ENCODE assay signal across 16 cellular contexts in genomic region chr10:5774987-5775386, GRCh38. TPM values are rescaled to one million over a fixed set of nuclear protein-coding genes. Genes with fewer than 3 reads are reported as not detected.
DNase-seq lines count a peak whose midpoint lies in the region; ATAC-seq and TF ChIP-seq lines count a peak whose summit lies in the region.
"Had no signal": no experiment of that assay in that cellular context is flagged by ENCODE, and none has a peak within 500 bp of the region (broad histone marks: within the 10 kb centered on the region; RNA-seq: fewer than 3 reads in every experiment).

No MANE protein-coding gene starts in this region.

- H2BK20ac ChIP-seq in H9 (ENCODE audit: low read depth, low read length, poor library complexity, severe bottlenecking) = no peak overlapping the region

- H3K4ac ChIP-seq in H9 (ENCODE audit: low read depth, low read length) = no peak overlapping the region

- H3K4me1 ChIP-seq in H9 (ENCODE audit: insufficient read depth, low read length) = no peaks in the 10 kb centered on the region
- no peaks in the 10 kb centered on the region; the same call in 1 of the 2 replicates for H3K4me1 ChIP-seq in PC-3 (ENCODE audit: insufficient read depth, low read length)

- no peak overlapping the region for H3K18ac ChIP-seq in H9 (ENCODE audit: insufficient read length, low read depth, low read length)

- intact Hi-C loops in CD4-positive, alpha-beta T cell (cut with DNase I, micrococcal nuclease) = loop anchor here (1.0 to 5.0 kb wide), 3 partner anchors 14 to 39 kb away; partner anchors contain the start of gene GDI2 (in 1 of the 2)
- intact Hi-C loops in natural killer cell (cut with micrococcal nuclease) (no loop called here), PC-3 (cut with micrococcal nuclease) (no loop called here)

- peaks cover 9% of the 10 kb centered on the region for H3K79me1 ChIP-seq in H9 (ENCODE audit: insufficient read depth, low read depth, low read length, poor library complexity, severe bottlenecking)

- no peak for DNase-seq in CD4-positive, alpha-beta T cell
- DNase-seq in H9 (no peak), natural killer cell (no peak), PC-3 (no peak), NCI-H226 (no peak), D341Med (ENCODE audit: low spot score) (no peak)
- DNase-seq in activated naive CD8-positive, alpha-beta T cell treated with anti-CD3 and anti-CD28 coated beads, Interleukin-2, amount 10 ng/mL, durations not matched to agents 7 days and 5 days = no peak
- DNase-seq: GOT3, kidney glomerular epithelial cell, NCI-H1105, NCI-H2227 treated with DMSO at 0.1 percent for 48 hours, OCI-M1 had no signal

- peaks cover 90% of the 10 kb centered on the region for H3K36me3 Mint-ChIP-seq in CD4-positive, alpha-beta T cell (ENCODE audit: low read depth)
- peaks cover 39 to 88% (median 65%) of the 10 kb centered on the region in 3 experiments; a peak in 6 of 7 replicates for H3K36me3 Mint-ChIP-seq in H9 (ENCODE audit: insufficient read depth in 1 of 3, low read depth in 3 of 3)
- peaks cover 65% of the 10 kb centered on the region for H3K36me3 Mint-ChIP-seq in activated naive CD8-positive, alpha-beta T cell treated with anti-CD3 and anti-CD28 coated beads, Interleukin-2, amount 10 ng/mL, durations not matched to agents 7 days and 5 days
- no peaks in the 10 kb centered on the region for H3K36me3 Mint-ChIP-seq in natural killer cell

- H4K91ac ChIP-seq in H9 (ENCODE audit: insufficient read length, low read depth, low read length) = no peak overlapping the region

- ATAC-seq in CD4-positive, alpha-beta T cell (ENCODE audit: poor library complexity) = no peak
- no peak for ATAC-seq in activated naive CD8-positive, alpha-beta T cell treated with anti-CD3 and anti-CD28 coated beads, Interleukin-2, amount 10 ng/mL, durations not matched to agents 7 days and 5 days (ENCODE audit: low read depth)
- ATAC-seq in natural killer cell = no peak
- no peak for ATAC-seq in PC-3
- no peak for ATAC-seq in GM18517 (IDR thresholded peaks at IDR 0.05; ENCODE audit: unreplicated experiment)

- no peak overlapping the region for H3K4me3 ChIP-seq in PC-3 (ENCODE audit: low read length)
- H3K4me3 ChIP-seq: right atrium auricular region had no signal

- no peak overlapping the region for H3K56ac ChIP-seq in H9 (ENCODE audit: insufficient read length, low read depth, low read length)

- H4K20me1 ChIP-seq in H9 (ENCODE audit: control insufficient read depth, insufficient read depth, insufficient read length) (no peaks in the 10 kb centered on the region), PC-3 (ENCODE audit: low read length) (peaks cover 5% of the 10 kb centered on the region; the same call in 1 of the 2 replicates)

- no peak overlapping the region for H2BK5ac ChIP-seq in H9 (ENCODE audit: insufficient read length, low read length)

- H3K9me3 ChIP-seq in CD4-positive, alpha-beta T cell (ENCODE audit: control insufficient read depth, low read length) = no peaks in the 10 kb centered on the region
- H3K9me3 ChIP-seq in H9 (ENCODE audit: control insufficient read depth, low read depth, low read length) (no peaks in the 10 kb centered on the region), PC-3 (ENCODE audit: low read length) (no peaks in the 10 kb centered on the region)
- H3K9me3 ChIP-seq: right atrium auricular region had no signal

- peak overlapping the region; percentile 92 for H3K27ac Mint-ChIP-seq in CD4-positive, alpha-beta T cell
- H3K27ac Mint-ChIP-seq in H9 (peak overlapping the region; percentile 33 to 93 (median 60); a peak in 1 of 7 replicates), natural killer cell (peak overlapping the region; percentile 69 to 73)
- H3K27ac Mint-ChIP-seq in activated naive CD8-positive, alpha-beta T cell treated with anti-CD3 and anti-CD28 coated beads, Interleukin-2, amount 10 ng/mL, durations not matched to agents 7 days and 5 days = peak overlapping the region; percentile 93

- no peaks in the 10 kb centered on the region for H3K36me3 ChIP-seq in PC-3 (ENCODE audit: low read depth, low read length)

- no CpG with 5 or more reads among the region's 7 CpGs for WGBS in H9 (ENCODE audit: extremely low coverage, insufficient read length, low lambda C conversion rate)

- H3K27me3 ChIP-seq in CD4-positive, alpha-beta T cell (ENCODE audit: control insufficient read depth, insufficient read depth, low read length) = no peaks in the 10 kb centered on the region
- H3K27me3 ChIP-seq in H9 (ENCODE audit: insufficient read depth, low read length) = no peaks in the 10 kb centered on the region
- H3K27me3 ChIP-seq in PC-3 (ENCODE audit: low read length) = no peaks in the 10 kb centered on the region
- H3K27me3 ChIP-seq: right atrium auricular region had no signal

- peaks cover 55% of the 10 kb centered on the region for H3K4me1 Mint-ChIP-seq in CD4-positive, alpha-beta T cell (ENCODE audit: low read depth)
- peaks cover 16% of the 10 kb centered on the region in 2 experiments for H3K4me1 Mint-ChIP-seq in H9
- H3K4me1 Mint-ChIP-seq in activated naive CD8-positive, alpha-beta T cell treated with anti-CD3 and anti-CD28 coated beads, Interleukin-2, amount 10 ng/mL, durations not matched to agents 7 days and 5 days = peaks cover 46% of the 10 kb centered on the region
- H3K4me1 Mint-ChIP-seq in natural killer cell = peaks cover 33 to 47% of the 10 kb centered on the region in 2 donors

- CTCF ChIA-PET in CD4-positive, alpha-beta T cell (lab: Charles Lee) = interaction anchor here (1.3 kb wide), 1 partner anchor 11 kb away, joined by 4 read pairs; no protein-coding TSS in a partner anchor
- CTCF ChIA-PET in PC-3 (lab: Charles Lee) = no interaction called here

- H3K14ac ChIP-seq in H9 (ENCODE audit: insufficient read depth, low read length) = no peak overlapping the region

- H2BK120ac ChIP-seq in H9 (ENCODE audit: low read depth, low read length, poor library complexity, severe bottlenecking) = no peak overlapping the region

- H3K79me2 ChIP-seq in H9 (ENCODE audit: insufficient read depth, low read length) = peaks cover 26% of the 10 kb centered on the region
- H3K79me2 ChIP-seq in PC-3 (ENCODE audit: low read length) = peaks cover 58% of the 10 kb centered on the region

- H3K4me2 ChIP-seq in H9 (ENCODE audit: insufficient read depth, insufficient read length, low read length) = no peak overlapping the region
- no peak overlapping the region for H3K4me2 ChIP-seq in PC-3 (ENCODE audit: low read length)

- no peaks in the 10 kb centered on the region for H3F3A ChIP-seq in PC-3 (ENCODE audit: low read length, unreplicated experiment)

- H3K9ac ChIP-seq in H9 (ENCODE audit: extremely low read depth, insufficient read length, low read length) = no peak overlapping the region
- H3K9ac ChIP-seq in PC-3 (ENCODE audit: low read length) = no peak overlapping the region

- no peak overlapping the region for H3K4me3 Mint-ChIP-seq in CD4-positive, alpha-beta T cell
- H3K4me3 Mint-ChIP-seq in H9 (no peak overlapping the region), natural killer cell (no peak overlapping the region)
- H3K4me3 Mint-ChIP-seq in activated naive CD8-positive, alpha-beta T cell treated with anti-CD3 and anti-CD28 coated beads, Interleukin-2, amount 10 ng/mL, durations not matched to agents 7 days and 5 days = no peak overlapping the region

- no peaks in the 10 kb centered on the region for H3K23me2 ChIP-seq in H9 (ENCODE audit: insufficient read length, low read depth, low read length, poor library complexity, severe bottlenecking)

- no peak overlapping the region for H4K8ac ChIP-seq in H9 (replicated peaks; ENCODE audit: insufficient read length, low read depth, low read length)

- POLR2A ChIA-PET in CD4-positive, alpha-beta T cell (lab: Charles Lee) = interaction anchor here (1.4 to 3.1 kb wide), 8 partner anchors 8 to 115 kb away, joined by 3 to 29 read pairs (median 14); partner anchors contain the start of genes ANKRD16, FBH1, GDI2 and TASOR2
- POLR2A ChIA-PET in activated naive CD8-positive, alpha-beta T cell treated with anti-CD3 and anti-CD28 coated beads, Interleukin-2, amount 10 ng/mL, durations not matched to agents 7 days and 5 days (lab: Charles Lee) = interaction anchor here (3.2 kb wide), 1 partner anchor 39 kb away, joined by 17 read pairs; the partner anchor contains the start of gene GDI2
- POLR2A ChIA-PET in PC-3 (lab: Charles Lee; ENCODE audit: unreplicated experiment) = interaction anchor here (0.6 kb wide), 1 partner anchor 115 kb away, joined by 4 read pairs; the partner anchor contains the start of gene FBH1

- H3K9me3 Mint-ChIP-seq in CD4-positive, alpha-beta T cell = no peaks in the 10 kb centered on the region
- no peaks in the 10 kb centered on the region for H3K9me3 Mint-ChIP-seq in H9
- H3K9me3 Mint-ChIP-seq in activated naive CD8-positive, alpha-beta T cell treated with anti-CD3 and anti-CD28 coated beads, Interleukin-2, amount 10 ng/mL, durations not matched to agents 7 days and 5 days = no peaks in the 10 kb centered on the region
- H3K9me3 Mint-ChIP-seq in natural killer cell = no peaks in the 10 kb centered on the region

- no peak overlapping the region for H3T11ph ChIP-seq in H9 (ENCODE audit: low read length)

- H2BK15ac ChIP-seq in H9 (ENCODE audit: low read depth, low read length) = no peak overlapping the region

- no peak overlapping the region for H3K23ac ChIP-seq in H9 (ENCODE audit: insufficient read length, low read depth, low read length)

- no peak for TF ChIP-seq CTCF in CD4-positive, alpha-beta T cell (IDR thresholded peaks at IDR 0.05)
- no peak for TF ChIP-seq CTCF in H9 (conservative IDR thresholded peaks at IDR 0.05)
- no peak for TF ChIP-seq CTCF in natural killer cell (IDR thresholded peaks at IDR 0.05)
- TF ChIP-seq CTCF in PC-3 (conservative IDR thresholded peaks at IDR 0.05; ENCODE audit: low read depth, low read length) = no peak

- peak overlapping the region; percentile 58 for H3K27ac ChIP-seq in CD4-positive, alpha-beta T cell (ENCODE audit: low read depth, low read length)
- H3K27ac ChIP-seq in H9 (ENCODE audit: insufficient read length, low read depth, low read length) (no peak overlapping the region), PC-3 (ENCODE audit: low read length) (no peak overlapping the region)
- H3K27ac ChIP-seq: C4-2B, epithelial cell of prostate had no signal

- H2BK12ac ChIP-seq in H9 (ENCODE audit: insufficient read length, low read depth, low read length) = no peak overlapping the region

- H3K9me2 ChIP-seq in PC-3 (replicated peaks; ENCODE audit: low read length) = no peaks in the 10 kb centered on the region

- BruUV-seq in PC-3 (replicated peaks; lab: Mats Ljungman, UMichigan) = no TSS peak

- H2AFZ ChIP-seq in H9 (ENCODE audit: low read length) = no peak overlapping the region
- H2AFZ ChIP-seq in PC-3 (ENCODE audit: low read length) = no peak overlapping the region

- H3K27me3 Mint-ChIP-seq in CD4-positive, alpha-beta T cell = no peaks in the 10 kb centered on the region
- H3K27me3 Mint-ChIP-seq in H9 (ENCODE audit: low read depth) = no peaks in the 10 kb centered on the region; the same call in 1 of the 2 replicates
- no peaks in the 10 kb centered on the region for H3K27me3 Mint-ChIP-seq in activated naive CD8-positive, alpha-beta T cell treated with anti-CD3 and anti-CD28 coated beads, Interleukin-2, amount 10 ng/mL, durations not matched to agents 7 days and 5 days
- H3K27me3 Mint-ChIP-seq in natural killer cell (ENCODE audit: low read depth in 2 of 2) = no peaks in the 10 kb centered on the region

- H2AK5ac ChIP-seq in H9 (ENCODE audit: insufficient read length, low read length) = no peak overlapping the region

- no peak overlapping the region for H4K5ac ChIP-seq in H9 (ENCODE audit: insufficient read length, low read depth, low read length)

RNA-seq across cellular contexts. Expression of gene GDI2, which starts 38.2 kb away (rescaled TPM):
- 10 to 100 TPM; 78.1 to 82.3 TPM for total RNA-seq in CD4-positive, alpha-beta T cell
- total RNA-seq in H9 (2021) = 351 and 355 TPM in 2 replicates
- 100 to 1,000 TPM; 187 to 194 TPM for total RNA-seq in activated naive CD8-positive, alpha-beta T cell treated with anti-CD3 and anti-CD28 coated beads, Interleukin-2, amount 10 ng/mL, durations not matched to agents 7 days and 5 days
- total RNA-seq in natural killer cell = 100 to 1,000 TPM in 2 of 3 donors, 10 to 100 TPM in 1; 97.9 to 104 (median 104) TPM
- total RNA-seq in PC-3 (2014; rRNA removed) = 94.7 and 122 TPM in 2 replicates

Comparison
In these comparisons a context has a peak if more than half of its experiments do, and no peak if none do; other contexts are left out.
1. intact Hi-C loops: an anchor here in CD4-positive, alpha-beta T cell (1.0 to 5.0 kb wide); none called in natural killer cell and PC-3.